ENCODE assay signal across 9 cellular contexts in genomic region chr4:26862381-26862915, GRCh38. TPM values are rescaled to one million over a fixed set of nuclear protein-coding genes. Genes with fewer than 3 reads are reported as not detected.
DNase-seq lines count a peak whose midpoint lies in the region; FAIRE-seq and TF ChIP-seq lines count a peak whose summit lies in the region.
"Had no signal": no experiment of that assay in that cellular context is flagged by ENCODE, and none has a peak within 500 bp of the region (broad histone marks: within the 10 kb centered on the region; RNA-seq: fewer than 3 reads in every experiment).

No MANE protein-coding gene starts in this region.

- H3K4me1 ChIP-seq in OCI-LY7 (ENCODE audit: insufficient read depth, low read length, poor library complexity, severe bottlenecking) (peaks cover 37% of the 10 kb centered on the region), endothelial cell of umbilical vein (ENCODE audit: control insufficient read depth, extremely low read depth, insufficient read depth, low read length) (peaks cover 32% of the 10 kb centered on the region), rectal smooth muscle tissue (ENCODE audit: control insufficient read depth, insufficient read depth, low read length) (peaks cover 13% of the 10 kb centered on the region)

- DNase-seq in OCI-LY7 (ENCODE audit: low spot score), result no peak
- peak; percentile 49 for DNase-seq in endothelial cell of umbilical vein (ENCODE audit: low read depth, low spot score)
- DNase-seq in KG1 (lab: John Stamatoyannopoulos, UW), result no peak
- DNase-seq in HCEC 1CT, result no peak
- DNase-seq in activated CD4-positive, alpha-beta T cell treated with anti-CD3 and anti-CD28 coated beads for 1 hour, result no peak
- DNase-seq in T-helper 9 cell, result no peak
- DNase-seq: activated CD4-positive, CD25-positive, alpha-beta regulatory T cell treated with anti-CD3 and anti-CD28 coated beads, Interleukin-2, amount 50 U/mL, for 72 hours had no signal

- H2AFZ ChIP-seq in OCI-LY7 (ENCODE audit: low read length) (no peak overlapping the region), endothelial cell of umbilical vein (ENCODE audit: low read depth, low read length) (no peak overlapping the region)

- no peak for TF ChIP-seq POLR2A in endothelial cell of umbilical vein (IDR thresholded peaks at IDR 0.05; ENCODE audit: low read depth, low read length)

- BruUV-seq in OCI-LY7 (replicated peaks; lab: Mats Ljungman, UMichigan), result TSS peak; percentile 42
- BruUV-seq in endothelial cell of umbilical vein (replicated peaks; lab: Mats Ljungman, UMichigan), result TSS peak; percentile 24

- H3K9me2 ChIP-seq in OCI-LY7 (ENCODE audit: insufficient read depth, low read length), result no peaks in the 10 kb centered on the region

- H3K27me3 ChIP-seq in endothelial cell of umbilical vein (ENCODE audit: control insufficient read depth in 2 of 2, insufficient read depth in 2 of 2, low read length in 2 of 2) (no peaks in the 10 kb centered on the region), rectal smooth muscle tissue (ENCODE audit: control insufficient read depth, insufficient read depth, low read length) (no peaks in the 10 kb centered on the region)

- dilution Hi-C loops in endothelial cell of umbilical vein (cut with MboI; ENCODE audit: extremely low pct_ligation_motif_present, low sequenced_read_pairs), result no loop called here

- peak overlapping the region; percentile 87; the same call in 1 of the 2 replicates for H3K4me3 ChIP-seq in GM08714 (ENCODE audit: low read length)
- peak overlapping the region; percentile 93 for H3K4me3 ChIP-seq in OCI-LY7 (ENCODE audit: low read depth, low read length, poor library complexity, severe bottlenecking)
- peak overlapping the region; percentile 47 to 98 (median 98) for H3K4me3 ChIP-seq in endothelial cell of umbilical vein (replicated peaks in 1 of 3; ENCODE audit: insufficient read depth in 1 of 3, low read depth in 1 of 3, low read length in 3 of 3)
- H3K4me3 ChIP-seq in rectal smooth muscle tissue (ENCODE audit: low read length), result peak overlapping the region; percentile 24

- intact Hi-C loops in OCI-LY7 (cut with micrococcal nuclease; ENCODE audit: unreplicated experiment), result loop anchor here (5.0 kb wide), 1 partner anchor 390 kb away; no protein-coding TSS in a partner anchor
- intact Hi-C loops in endothelial cell of umbilical vein (cut with micrococcal nuclease), result loop anchor here (1.0 to 5.0 kb wide), 3 partner anchors 8 to 1000 kb away; partner anchors contain the start of gene SEL1L3

- peaks cover 43% of the 10 kb centered on the region for H3K36me3 ChIP-seq in OCI-LY7 (ENCODE audit: insufficient read depth, low read length)
- H3K36me3 ChIP-seq in endothelial cell of umbilical vein (ENCODE audit: control insufficient read depth in 2 of 2, extremely low read depth in 1 of 2, insufficient read depth in 2 of 2, low read length in 2 of 2), result no peaks in the 10 kb centered on the region
- no peaks in the 10 kb centered on the region for H3K36me3 ChIP-seq in rectal smooth muscle tissue (ENCODE audit: control insufficient read depth, insufficient read depth, low read length)

- H3K9me1 ChIP-seq in endothelial cell of umbilical vein (replicated peaks; ENCODE audit: control insufficient read depth, extremely low read depth, insufficient read depth, low read length), result no peaks in the 10 kb centered on the region

- H3K9me3 ChIP-seq in OCI-LY7 (ENCODE audit: low read length) (no peaks in the 10 kb centered on the region), endothelial cell of umbilical vein (replicated peaks; ENCODE audit: control insufficient read depth, insufficient read depth, low read length) (no peaks in the 10 kb centered on the region)

- TF ChIP-seq CTCF in OCI-LY7 (conservative IDR thresholded peaks at IDR 0.05; ENCODE audit: low read length), result no peak
- TF ChIP-seq CTCF in endothelial cell of umbilical vein (IDR thresholded peaks at IDR 0.05; ENCODE audit: extremely low read depth in 1 of 2, insufficient read depth in 1 of 2, low read depth in 1 of 2, low read length in 2 of 2), result no peak

- H3K27ac ChIP-seq in OCI-LY7 (ENCODE audit: low read depth, low read length, poor library complexity, severe bottlenecking) (peak overlapping the region; percentile 87), endothelial cell of umbilical vein (ENCODE audit: insufficient read depth, low read depth, low read length) (no peak overlapping the region), rectal smooth muscle tissue (ENCODE audit: low read depth, low read length) (no peak overlapping the region)

- H4K20me1 ChIP-seq in OCI-LY7 (ENCODE audit: insufficient read depth, low read length) (peaks cover 44% of the 10 kb centered on the region), endothelial cell of umbilical vein (replicated peaks; ENCODE audit: control insufficient read depth, extremely low read depth, insufficient read depth, low read length) (no peaks in the 10 kb centered on the region)

- CTCF ChIA-PET in OCI-LY7 (lab: Charles Lee; ENCODE audit: unreplicated experiment) (interaction anchor here (0.6 kb wide), 1 partner anchor 35 kb away, joined by 3 read pairs; no protein-coding TSS in a partner anchor), endothelial cell of umbilical vein (lab: Charles Lee) (interaction anchor here (0.6 to 2.7 kb wide), 7 partner anchors 10 to 403 kb away, joined by 3 to 16 read pairs (median 3); no protein-coding TSS in a partner anchor)

- H3K4me2 ChIP-seq in OCI-LY7 (ENCODE audit: low read length) (peak overlapping the region; percentile 82), endothelial cell of umbilical vein (ENCODE audit: insufficient read depth, low read length) (peak overlapping the region; percentile 99)

- no peak for FAIRE-seq in endothelial cell of umbilical vein (lab: Jason Lieb, UNC)

- POLR2A ChIA-PET in OCI-LY7 (lab: Charles Lee) (interaction anchor here (0.5 to 11.9 kb wide), 14 partner anchors 10 to 989 kb away, joined by 3 to 440 read pairs (median 5); no protein-coding TSS in a partner anchor), endothelial cell of umbilical vein (lab: Charles Lee) (interaction anchor here (0.6 kb wide), 1 partner anchor 50 kb away, joined by 3 read pairs; no protein-coding TSS in a partner anchor)

- H3K79me2 ChIP-seq in OCI-LY7 (ENCODE audit: insufficient read depth, low read depth, low read length) (peaks cover 83% of the 10 kb centered on the region), endothelial cell of umbilical vein (ENCODE audit: control insufficient read depth, insufficient read depth, low read length) (peaks cover 19% of the 10 kb centered on the region)

- peak overlapping the region; percentile 64 for H3K9ac ChIP-seq in endothelial cell of umbilical vein (replicated peaks; ENCODE audit: extremely low read depth, insufficient read depth, low read length)
- no peak overlapping the region for H3K9ac ChIP-seq in rectal smooth muscle tissue (ENCODE audit: low read length)

TF ChIP-seq in endothelial cell of umbilical vein, 7 proteins besides CTCF, POLR2A, EP300 and RAD21:
- TF ChIP-seq FOS (IDR thresholded peaks at IDR 0.05; ENCODE audit: borderline replicate concordance, insufficient read depth, low read length) (no peak), EZH2 (IDR thresholded peaks at IDR 0.05; ENCODE audit: borderline replicate concordance, low read depth, low read length, severe bottlenecking) (no peak), POLR2AphosphoS5 (IDR thresholded peaks at IDR 0.05; ENCODE audit: insufficient read depth, low read depth, low read length) (no peak), JUN (IDR thresholded peaks at IDR 0.05; ENCODE audit: borderline replicate concordance, insufficient read depth, insufficient read length, low read depth) (no peak), GATA2 (IDR thresholded peaks at IDR 0.05; ENCODE audit: insufficient read depth, insufficient read length, low read depth, low read length) (no peak), MYC (IDR thresholded peaks at IDR 0.05; ENCODE audit: low read depth, low read length) (no peak), MAX (IDR thresholded peaks at IDR 0.05; ENCODE audit: insufficient read depth, insufficient read length) (no peak)
TF ChIP-seq in endothelial cell of umbilical vein: peak in this region for 0.

RNA-seq across cellular contexts. Expression of gene STIM2, which starts 1.8 kb away (rescaled TPM):
- 108 and 122 TPM in 2 replicates for total RNA-seq in OCI-LY7 (2014; rRNA removed; shearing (Covaris generic))
- total RNA-seq in OCI-LY7 (2022) (309 and 368 TPM in 2 replicates), endothelial cell of umbilical vein (21.2 and 23.6 TPM in 2 replicates)
- 21.0 and 25.0 TPM in 2 replicates for polyA plus RNA-seq in endothelial cell of umbilical vein
- 10.8 and 11.2 TPM in 2 replicates for polyA plus RNA-seq in endothelial cell of umbilical vein (2011; cell fraction: cytosol; rRNA removed)
- polyA plus RNA-seq in endothelial cell of umbilical vein (2011; cell fraction: nucleus; rRNA removed), result 43.9 and 48.7 TPM in 2 replicates
- polyA plus RNA-seq in endothelial cell of umbilical vein (2012), result 9.6 and 13.1 TPM in 2 replicates
- 20.1 and 20.2 TPM in 2 replicates for polyA minus RNA-seq in endothelial cell of umbilical vein
- polyA minus RNA-seq in endothelial cell of umbilical vein (2011; cell fraction: cytosol; rRNA and poly(A)+ RNA removed), result 7.6 TPM
- polyA minus RNA-seq in endothelial cell of umbilical vein (2011; cell fraction: nucleus; rRNA and poly(A)+ RNA removed), result 34.5 and 40.2 TPM in 2 replicates

Comparison
In these comparisons a context has a peak if more than half of its experiments do, and no peak if none do; other contexts are left out.
1. H3K4me3 ChIP-seq: peak in every context shown above with its lines; median percentile 98 in endothelial cell of umbilical vein; 93 in OCI-LY7; 87 in GM08714; 24 in rectal smooth muscle tissue.